8 cellular contexts compared by ENCODE assay signal in genomic region chr15:80989518-80990478, GRCh38.
DNase-seq lines count a peak whose midpoint lies in the region; ATAC-seq and TF ChIP-seq lines count a peak whose summit lies in the region.

MESD (minus strand) TSS chr15:80989819; CDS start chr15:80989791, 28 bp downstream.

- peak within 1 kb of the TSS; percentile 99 for H3K27ac Mint-ChIP-seq in central memory CD8-positive, alpha-beta T cell (ENCODE audit: low read depth)

- peak; percentile 87 to 91 for DNase-seq in AML-193 (lab: John Stamatoyannopoulos, UW)
- DNase-seq in NCI-H446 treated with DMSO at 0.1 percent for 48 hours (lab: John Stamatoyannopoulos, UW): peak; percentile 87
- DNase-seq in central memory CD8-positive, alpha-beta T cell (ENCODE audit: low spot score in 2 of 2): peak; percentile 89 to 90
- peak; percentile 98 for DNase-seq in islet precursor cell
- DNase-seq in stimulated activated CD4-positive, alpha-beta T cell treated with anti-CD3 and anti-CD28 coated beads, Interleukin-12 subunit alpha, Interleukin-12 subunit beta, amount 100 ng/mL, for 4 hours: peak; percentile 99

- H3K9me3 Mint-ChIP-seq in central memory CD8-positive, alpha-beta T cell: no peaks in the 10 kb centered on the region

- H3K4me3 Mint-ChIP-seq in central memory CD8-positive, alpha-beta T cell: peak within 1 kb of the TSS; percentile 100

- H3K4me1 Mint-ChIP-seq in central memory CD8-positive, alpha-beta T cell: peaks cover 46% of the 10 kb centered on the region

- TF ChIP-seq POLR2A in GM19099 (IDR thresholded peaks at IDR 0.05; ENCODE audit: extremely low read depth, insufficient read length, low read depth): peak; percentile 97

- peaks cover 17% of the 10 kb centered on the region for H3K36me3 Mint-ChIP-seq in central memory CD8-positive, alpha-beta T cell (ENCODE audit: insufficient read depth)

- no peaks in the 10 kb centered on the region for H3K27me3 Mint-ChIP-seq in central memory CD8-positive, alpha-beta T cell

- peak; percentile 87 for ATAC-seq in HG03378 (IDR thresholded peaks at IDR 0.05; ENCODE audit: unreplicated experiment)
- peak; percentile 99 for ATAC-seq in activated CD4-positive, CD25-positive, alpha-beta regulatory T cell treated with anti-CD3 and anti-CD28 coated beads, Interleukin-2, amount 50 U/mL, for 24 hours
- peak; percentile 98 for ATAC-seq in central memory CD8-positive, alpha-beta T cell (replicated peaks; ENCODE audit: extremely low read depth, poor library complexity, severe bottlenecking)

Comparison
In these comparisons a context has a peak if more than half of its experiments do, and no peak if none do; other contexts are left out.
1. Peak in every context shown above with its lines: DNase-seq and ATAC-seq.